12 cellular contexts compared by ENCODE assay signal in the genomic region with DNA sequence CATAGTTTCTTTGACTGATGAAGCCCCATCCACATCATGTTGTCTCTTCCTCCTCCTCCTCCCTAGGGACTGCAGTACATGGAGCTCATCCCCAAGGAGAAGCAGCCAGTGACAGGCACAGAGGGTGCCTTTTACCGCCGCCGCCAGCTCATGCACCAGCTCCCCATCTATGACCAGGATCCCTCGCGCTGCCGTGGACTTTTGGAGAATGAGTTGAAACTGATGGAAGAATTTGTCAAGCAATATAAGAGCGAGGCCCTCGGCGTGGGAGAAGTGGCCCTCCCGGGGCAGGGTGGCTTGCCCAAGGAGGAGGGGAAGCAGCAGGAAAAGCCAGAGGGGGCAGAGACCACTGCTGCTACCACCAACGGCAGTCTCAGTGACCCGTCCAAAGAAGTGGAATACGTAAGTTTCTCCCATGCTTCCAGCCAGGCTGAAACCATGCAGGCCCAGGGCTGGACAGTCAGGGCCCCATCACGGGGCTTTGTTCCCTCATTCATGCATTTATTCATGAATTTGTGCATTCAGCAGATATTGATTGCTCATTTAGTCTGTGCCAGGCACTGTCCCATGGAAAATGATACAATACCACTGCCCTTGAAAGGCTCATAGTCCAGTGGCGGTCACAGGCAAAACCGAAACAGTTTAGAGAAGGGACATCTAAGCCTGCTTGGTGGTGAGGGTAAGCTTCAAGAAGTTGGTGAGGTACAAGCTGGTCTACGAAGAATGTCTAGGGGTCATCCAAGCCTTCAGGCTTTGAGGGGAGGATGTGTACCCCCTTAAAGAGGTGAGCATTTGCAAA. TPM values are rescaled to one million over a fixed set of nuclear protein-coding genes. Genes with fewer than 3 reads are reported as not detected.
DNase-seq lines count a peak whose midpoint lies in the region; ATAC-seq and TF ChIP-seq lines count a peak whose summit lies in the region.
"Had no signal": no experiment of that assay in that cellular context is flagged by ENCODE, and none has a peak within 500 bp of the region (broad histone marks: within the 10 kb centered on the region; RNA-seq: fewer than 3 reads in every experiment).

No MANE protein-coding gene starts in this region.

- H3K27ac Mint-ChIP-seq in progenitor cell of endocrine pancreas = peak overlapping the region; percentile 11
- H3K27ac Mint-ChIP-seq: B cell; CD4-positive, alpha-beta T cell had no signal

- H3K36me3 Mint-ChIP-seq in progenitor cell of endocrine pancreas (ENCODE audit: insufficient read depth) = peaks cover 13% of the 10 kb centered on the region

- H3K4me1 Mint-ChIP-seq in progenitor cell of endocrine pancreas (ENCODE audit: low read depth) = no peaks in the 10 kb centered on the region
- H3K4me1 Mint-ChIP-seq: B cell had no signal

- ATAC-seq in left lobe of liver = peak; percentile 91
- no peak for ATAC-seq in thoracic aorta (ENCODE audit: insufficient number of reproducible peaks, low FRiP score, low read depth)

- H3K36me3 ChIP-seq in ascending aorta (peaks cover 88 to 100% of the 10 kb centered on the region in 2 donors), thoracic aorta (peaks cover 64% of the 10 kb centered on the region)
- no peaks in the 10 kb centered on the region for H3K36me3 ChIP-seq in effector memory CD4-positive, alpha-beta T cell (ENCODE audit: control insufficient read depth, insufficient read depth, low read length)

- H3K4me3 ChIP-seq in ascending aorta = no peak overlapping the region
- H3K4me3 ChIP-seq in thoracic aorta = no peak overlapping the region
- H3K4me3 ChIP-seq in effector memory CD4-positive, alpha-beta T cell (ENCODE audit: insufficient read depth, low read depth, low read length, poor library complexity, severe bottlenecking) = no peak overlapping the region
- H3K4me3 ChIP-seq: GM23248 had no signal

- no peaks in the 10 kb centered on the region for H3K9me3 Mint-ChIP-seq in progenitor cell of endocrine pancreas (ENCODE audit: low read depth)
- H3K9me3 Mint-ChIP-seq: CD4-positive, alpha-beta T cell had no signal

- no peak for TF ChIP-seq CTCF in ascending aorta (IDR thresholded peaks at IDR 0.05)
- no peak for TF ChIP-seq CTCF in progenitor cell of endocrine pancreas (IDR thresholded peaks at IDR 0.05; ENCODE audit: unreplicated experiment)
- TF ChIP-seq CTCF in thoracic aorta (IDR thresholded peaks at IDR 0.05) = no peak

- H3K27ac ChIP-seq in ascending aorta (peak overlapping the region; percentile 22 to 34), thoracic aorta (peak overlapping the region; percentile 61 to 81)
- H3K27ac ChIP-seq in effector memory CD4-positive, alpha-beta T cell (ENCODE audit: insufficient read depth, low read length, poor library complexity, severe bottlenecking) = no peak overlapping the region
- H3K27ac ChIP-seq: GM23248 had no signal

- H3K27me3 Mint-ChIP-seq in progenitor cell of endocrine pancreas = no peaks in the 10 kb centered on the region
- H3K27me3 Mint-ChIP-seq: B cell; CD4-positive, alpha-beta T cell had no signal

- no peaks in the 10 kb centered on the region for H3K9me3 ChIP-seq in ascending aorta
- no peaks in the 10 kb centered on the region for H3K9me3 ChIP-seq in thoracic aorta
- no peaks in the 10 kb centered on the region for H3K9me3 ChIP-seq in effector memory CD4-positive, alpha-beta T cell (ENCODE audit: control insufficient read depth, low read length)

- intact Hi-C loops in ascending aorta (cut with DNase I) = no loop called here

- DNase-seq in ascending aorta (ENCODE audit: low spot score in 2 of 2) (peak in 1 of 2 donors; percentile 60), left lobe of liver (ENCODE audit: low spot score) (peak; percentile 53), progenitor cell of endocrine pancreas (ENCODE audit: low spot score, unreplicated experiment) (no peak), thoracic aorta (ENCODE audit: low spot score) (no peak), NCI-H446 (lab: John Stamatoyannopoulos, UW) (no peak), SKM-1 (lab: John Stamatoyannopoulos, UW; ENCODE audit: unreplicated experiment) (no peak)
- DNase-seq in effector memory CD4-positive, alpha-beta T cell = no peak
- DNase-seq: Calu3; CD4-positive, alpha-beta T cell; DMS 273 treated with DMSO at 0.1 percent for 48 hours; GM23248 had no signal

- H3K27me3 ChIP-seq in ascending aorta = no peaks in the 10 kb centered on the region
- no peaks in the 10 kb centered on the region for H3K27me3 ChIP-seq in thoracic aorta (replicated peaks; ENCODE audit: insufficient read depth)
- no peaks in the 10 kb centered on the region for H3K27me3 ChIP-seq in effector memory CD4-positive, alpha-beta T cell (replicated peaks; ENCODE audit: control insufficient read depth, insufficient read depth, low read length, poor library complexity, severe bottlenecking)

- no peak overlapping the region for H3K4me3 Mint-ChIP-seq in progenitor cell of endocrine pancreas (ENCODE audit: low read depth)
- H3K4me3 Mint-ChIP-seq: B cell; CD4-positive, alpha-beta T cell had no signal

- H3K4me1 ChIP-seq in ascending aorta = peaks cover 25 to 52% of the 10 kb centered on the region in 2 donors
- peaks cover 34 to 63% of the 10 kb centered on the region in 2 donors for H3K4me1 ChIP-seq in thoracic aorta (ENCODE audit: control insufficient read depth in 1 of 2, low read depth in 2 of 2)
- H3K4me1 ChIP-seq in effector memory CD4-positive, alpha-beta T cell (ENCODE audit: control insufficient read depth, insufficient read depth, low read length, poor library complexity, severe bottlenecking) = no peaks in the 10 kb centered on the region

RNA-seq across cellular contexts. Expression of a gene that starts 47.1 kb away (rescaled TPM):
- total RNA-seq in ascending aorta (634 TPM), left lobe of liver (2.9 TPM), progenitor cell of endocrine pancreas (24.3 and 26.1 TPM in 2 replicates), thoracic aorta (100 to 1,000 TPM; 813 to 852 TPM)

Comparison
In these comparisons a context has a peak if more than half of its experiments do, and no peak if none do; other contexts are left out.
1. RNA of a gene that starts 47.1 kb away (total RNA-seq): 813 to 852 TPM in thoracic aorta and 634 TPM in ascending aorta (single experiment); 24.3 to 26.1 TPM in progenitor cell of endocrine pancreas and 2.9 TPM in left lobe of liver (single experiment); every median in the first group is over 10 times any median in the second.